In the genomic region with DNA sequence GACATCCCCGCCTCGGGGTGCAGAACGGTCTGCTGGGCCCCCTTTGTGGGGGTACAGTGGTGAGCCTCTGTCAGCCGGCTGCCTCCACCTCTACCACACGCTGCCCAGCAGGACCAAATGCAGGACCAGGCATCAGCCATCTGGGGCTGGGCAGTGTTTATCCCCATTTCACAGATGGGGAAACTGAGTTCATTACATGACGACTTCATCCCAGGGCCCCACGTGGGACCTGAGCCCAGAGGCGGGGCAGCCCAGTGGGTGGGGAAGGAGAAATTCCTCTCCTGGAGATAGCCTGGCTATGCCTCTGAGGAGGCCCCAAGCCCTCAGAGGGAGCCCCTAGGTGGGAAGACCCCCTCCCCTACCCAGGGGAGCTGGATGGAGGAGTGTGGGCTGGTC, we compare ENCODE assay signal across 13 cellular contexts. TPM values are rescaled to one million over a fixed set of nuclear protein-coding genes. Genes with fewer than 3 reads are reported as not detected.
A peak's percentile ranks its signal among the peaks of the same experiment; 100 is the strongest.
DNase-seq lines count a peak whose midpoint lies in the region; ATAC-seq lines count a peak whose summit lies in the region.
"Had no signal": no experiment of that assay in that cellular context is flagged by ENCODE, and none has a peak within 500 bp of the region (broad histone marks: within the 10 kb centered on the region; RNA-seq: fewer than 3 reads in every experiment).

No MANE protein-coding gene starts in this region.

- peak overlapping the region; percentile 9 for H3K9ac ChIP-seq in NT2/D1 (ENCODE audit: insufficient read length, low read depth)

- ATAC-seq in left ventricle myocardium superior: no peak
- ATAC-seq in left colon: peak; percentile 26

- no peaks in the 10 kb centered on the region for H3K36me3 ChIP-seq in NT2/D1 (ENCODE audit: insufficient read depth, insufficient read length, low read length)
- H3K36me3 ChIP-seq: SJCRH30 had no signal

- intact Hi-C loops in left ventricle myocardium superior (cut with micrococcal nuclease): no loop called here
- intact Hi-C loops in cardiac septum (cut with DNase I): no loop called here
- intact Hi-C loops in left colon (cut with DNase I, micrococcal nuclease): no loop called here

- H3K9me3 ChIP-seq in NT2/D1 (ENCODE audit: insufficient read depth, low read length): peaks cover 18% of the 10 kb centered on the region

- no peaks in the 10 kb centered on the region for H3K27me3 ChIP-seq in NT2/D1 (ENCODE audit: insufficient read depth, insufficient read length)
- H3K27me3 ChIP-seq: SJCRH30 had no signal

- H3K4me1 ChIP-seq in NT2/D1 (ENCODE audit: insufficient read depth, insufficient read length): peaks cover 19% of the 10 kb centered on the region

- peak; percentile 22 for DNase-seq in left ventricle myocardium superior
- no peak for DNase-seq in cardiac septum (ENCODE audit: low spot score)
- DNase-seq in NT2/D1 (ENCODE audit: low read depth, low spot score): no peak
- DNase-seq in left colon: no peak
- DNase-seq in OCI-M2 (lab: John Stamatoyannopoulos, UW; ENCODE audit: unreplicated experiment): no peak
- no peak for DNase-seq in cerebellar cortex (ENCODE audit: low spot score)
- DNase-seq in NCI-H226: no peak
- DNase-seq: CD8-positive, alpha-beta T cell; KBM-7; MV-4-11; NCI-H2227 treated with DMSO at 0.1 percent for 48 hours had no signal

- H3K4me3 ChIP-seq in NT2/D1 (ENCODE audit: insufficient read length, low read depth): no peak overlapping the region
- H3K4me3 ChIP-seq: GM23338, SJCRH30 had no signal

RNA-seq across cellular contexts. Expression of a gene that starts 7.1 kb away (rescaled TPM):
- not detected for total RNA-seq in left ventricle myocardium superior
- 0.03 TPM for total RNA-seq in cardiac septum
- under 1 TPM; 0.52 to 0.67 TPM for total RNA-seq in left colon
- total RNA-seq: SJCRH30 had no signal

RNA-seq across cellular contexts. Expression of a gene that starts 16.3 kb away (rescaled TPM):
- total RNA-seq in left ventricle myocardium superior (61.7 TPM), cardiac septum (35.1 TPM), left colon (1 to 10 TPM; 2.0 to 3.1 TPM)

RNA-seq across cellular contexts. Expression of a gene that starts 52.5 kb away (rescaled TPM):
- total RNA-seq in left ventricle myocardium superior: 40.2 TPM
- 34.1 TPM for total RNA-seq in cardiac septum
- total RNA-seq in left colon: 10 to 100 TPM in 1 of 2 donors, 1 to 10 TPM in 1; 10.0 to 10.6 TPM
